Comparison of ENCODE assay signal across 1 cellular context in the genomic region with DNA sequence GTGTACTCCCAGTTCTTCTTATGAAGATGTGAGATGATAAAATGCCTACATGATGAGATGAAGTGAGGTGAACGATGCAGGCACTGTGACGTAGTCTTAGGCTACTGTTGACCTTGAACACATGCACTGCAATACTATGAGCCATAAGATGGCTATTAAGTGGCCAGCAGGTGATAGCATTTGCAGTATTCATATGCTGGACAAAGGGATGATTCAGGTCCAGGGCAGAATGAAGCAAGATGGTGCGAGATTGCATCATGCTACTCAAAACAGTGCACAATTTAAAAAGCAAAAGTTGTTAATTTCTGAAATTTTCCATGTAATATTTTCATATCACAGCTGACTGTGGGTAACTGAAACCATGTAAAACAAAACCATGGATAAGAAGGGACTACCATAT.
TF ChIP-seq lines count a peak whose summit lies in the region.

No MANE protein-coding gene starts in this region.

TF ChIP-seq in HepG2, 621 proteins besides CTCF, POLR2A, EP300 and RAD21 (continued from another document):
- TF ChIP-seq, protein P1, sequence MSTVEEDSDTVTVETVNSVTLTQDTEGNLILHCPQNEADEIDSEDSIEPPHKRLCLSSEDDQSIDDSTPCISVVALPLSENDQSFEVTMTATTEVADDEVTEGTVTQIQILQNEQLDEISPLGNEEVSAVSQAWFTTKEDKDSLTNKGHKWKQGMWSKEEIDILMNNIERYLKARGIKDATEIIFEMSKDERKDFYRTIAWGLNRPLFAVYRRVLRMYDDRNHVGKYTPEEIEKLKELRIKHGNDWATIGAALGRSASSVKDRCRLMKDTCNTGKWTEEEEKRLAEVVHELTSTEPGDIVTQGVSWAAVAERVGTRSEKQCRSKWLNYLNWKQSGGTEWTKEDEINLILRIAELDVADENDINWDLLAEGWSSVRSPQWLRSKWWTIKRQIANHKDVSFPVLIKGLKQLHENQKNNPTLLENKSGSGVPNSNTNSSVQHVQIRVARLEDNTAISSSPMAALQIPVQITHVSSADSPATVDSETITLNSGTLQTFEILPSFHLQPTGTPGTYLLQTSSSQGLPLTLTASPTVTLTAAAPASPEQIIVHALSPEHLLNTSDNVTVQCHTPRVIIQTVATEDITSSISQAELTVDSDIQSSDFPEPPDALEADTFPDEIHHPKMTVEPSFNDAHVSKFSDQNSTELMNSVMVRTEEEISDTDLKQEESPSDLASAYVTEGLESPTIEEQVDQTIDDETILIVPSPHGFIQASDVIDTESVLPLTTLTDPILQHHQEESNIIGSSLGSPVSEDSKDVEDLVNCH (CRISPR knock-in tag; IDR thresholded peaks at IDR 0.05), result no peak
- 0 out of 2 replicates have a peak, but pooled peaks have one; percentile 39 for TF ChIP-seq CREB1 (IDR thresholded peaks at IDR 0.05)
- no peak for TF ChIP-seq CREB1 (CRISPR knock-in tag; IDR thresholded peaks at IDR 0.05)
- TF ChIP-seq ZNF737 (CRISPR knock-in tag; IDR thresholded peaks at IDR 0.05; ENCODE audit: borderline replicate concordance), result no peak
